ENCODE assay signal across 7 cellular contexts in the genomic region with DNA sequence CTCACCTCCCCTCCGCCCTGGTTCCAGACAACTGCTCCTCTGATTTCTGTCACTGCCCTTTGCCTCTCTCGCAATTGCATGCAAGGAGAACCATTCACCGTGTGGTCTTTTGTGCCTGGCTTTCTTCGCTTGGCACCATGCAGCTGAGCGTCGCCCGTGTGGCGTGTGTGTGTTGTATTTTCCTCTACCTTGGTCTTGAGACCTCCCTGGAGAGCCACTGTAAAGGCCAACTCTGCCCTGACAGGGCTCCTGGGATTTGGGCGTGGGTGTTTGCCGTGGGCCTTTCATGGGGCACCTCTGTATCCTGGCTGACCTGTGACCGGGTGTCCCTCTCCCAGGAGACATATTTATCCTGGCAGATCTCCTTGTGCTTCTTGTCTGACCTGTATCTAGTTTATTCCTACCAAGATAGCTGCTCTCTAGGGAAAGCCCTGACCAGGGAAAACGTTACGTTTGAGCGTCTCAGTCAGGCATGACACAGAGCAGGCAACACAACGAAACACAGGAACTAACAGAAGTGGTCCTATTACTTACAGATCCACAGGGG. TPM values are rescaled to one million over a fixed set of nuclear protein-coding genes. Genes with fewer than 3 reads are reported as not detected.
DNase-seq lines count a peak whose midpoint lies in the region; ATAC-seq, FAIRE-seq and TF ChIP-seq lines count a peak whose summit lies in the region.

No MANE protein-coding gene starts in this region.

- no peak for DNase-seq in CD4-positive, CD25-positive, alpha-beta regulatory T cell
- DNase-seq in GM12891 (ENCODE audit: insufficient read length, low spot score) (no peak), naive B cell (no peak), activated gamma-delta T cell treated with Interleukin-2 at 50 U/mL for 16 hours (no peak), NCI-H2029 (lab: John Stamatoyannopoulos, UW) (no peak)
- DNase-seq in activated T-helper 2 cell treated with anti-CD3 and anti-CD28 coated beads, Interferon-gamma antibody, Interleukin-2, Interleukin-4, amounts not matched to agents 10 μg/mL and 5 μg/mL and 100 μg/mL, durations not matched to agents 14 hours and 24 hours and 36 hours (ENCODE audit: low spot score) = no peak

- no peak for FAIRE-seq in GM12891 (lab: Jason Lieb, UNC)

- H3K4me1 Mint-ChIP-seq in CD4-positive, CD25-positive, alpha-beta regulatory T cell = peaks cover 0 to 18% (median 3%) of the 10 kb centered on the region in 4 donors
- H3K4me1 Mint-ChIP-seq in activated T-helper 2 cell treated with anti-CD3 and anti-CD28 coated beads, Interferon-gamma antibody, Interleukin-2, Interleukin-4, amounts not matched to agents 10 μg/mL and 5 μg/mL and 100 μg/mL, durations not matched to agents 14 hours and 24 hours and 36 hours (ENCODE audit: low read depth) = peaks cover 11% of the 10 kb centered on the region
- peaks cover 6 to 25% (median 24%) of the 10 kb centered on the region in 3 donors for H3K4me1 Mint-ChIP-seq in naive B cell

- H3K27me3 ChIP-seq in CD4-positive, CD25-positive, alpha-beta regulatory T cell (ENCODE audit: control insufficient read depth, insufficient read depth, low read length) = peaks cover 3% of the 10 kb centered on the region

- peak overlapping the region in 1 of 3 donors; percentile 20 for H3K27ac Mint-ChIP-seq in CD4-positive, CD25-positive, alpha-beta regulatory T cell
- H3K27ac Mint-ChIP-seq in activated T-helper 2 cell treated with anti-CD3 and anti-CD28 coated beads, Interferon-gamma antibody, Interleukin-2, Interleukin-4, amounts not matched to agents 10 μg/mL and 5 μg/mL and 100 μg/mL, durations not matched to agents 14 hours and 24 hours and 36 hours = peak overlapping the region; percentile 74
- H3K27ac Mint-ChIP-seq in naive B cell = peak overlapping the region in 4 of 6 donors; percentile 51 to 81 (median 62)

- H3K36me3 ChIP-seq in CD4-positive, CD25-positive, alpha-beta regulatory T cell (ENCODE audit: control insufficient read depth, insufficient read depth, low read length) = no peaks in the 10 kb centered on the region

- peaks cover 16% of the 10 kb centered on the region for H3K27me3 Mint-ChIP-seq in CD4-positive, CD25-positive, alpha-beta regulatory T cell
- peaks cover 6% of the 10 kb centered on the region for H3K27me3 Mint-ChIP-seq in activated T-helper 2 cell treated with anti-CD3 and anti-CD28 coated beads, Interferon-gamma antibody, Interleukin-2, Interleukin-4, amounts not matched to agents 10 μg/mL and 5 μg/mL and 100 μg/mL, durations not matched to agents 14 hours and 24 hours and 36 hours (ENCODE audit: low read depth)
- H3K27me3 Mint-ChIP-seq in naive B cell = peaks cover 0 to 16% (median 8%) of the 10 kb centered on the region in 3 donors

- H3K4me3 Mint-ChIP-seq in CD4-positive, CD25-positive, alpha-beta regulatory T cell = peak overlapping the region; percentile 83 to 96 (median 87)
- peak overlapping the region; percentile 80 for H3K4me3 Mint-ChIP-seq in activated T-helper 2 cell treated with anti-CD3 and anti-CD28 coated beads, Interferon-gamma antibody, Interleukin-2, Interleukin-4, amounts not matched to agents 10 μg/mL and 5 μg/mL and 100 μg/mL, durations not matched to agents 14 hours and 24 hours and 36 hours (ENCODE audit: low read depth)
- H3K4me3 Mint-ChIP-seq in naive B cell = peak overlapping the region; percentile 81 to 92 (median 82)

- no peak overlapping the region for H3K27ac ChIP-seq in CD4-positive, CD25-positive, alpha-beta regulatory T cell (ENCODE audit: insufficient read depth, low read length, poor library complexity, severe bottlenecking)

- no peak for ATAC-seq in CD4-positive, CD25-positive, alpha-beta regulatory T cell (ENCODE audit: low read depth in 2 of 2)
- ATAC-seq in naive B cell (ENCODE audit: low read depth in 2 of 2) (no peak), GM21381 (IDR thresholded peaks at IDR 0.05; ENCODE audit: unreplicated experiment) (no peak)

- no peaks in the 10 kb centered on the region for H3K9me3 ChIP-seq in CD4-positive, CD25-positive, alpha-beta regulatory T cell (ENCODE audit: control insufficient read depth in 2 of 2, low read length in 2 of 2)

- H3K36me3 Mint-ChIP-seq in CD4-positive, CD25-positive, alpha-beta regulatory T cell = no peaks in the 10 kb centered on the region
- peaks cover 21% of the 10 kb centered on the region for H3K36me3 Mint-ChIP-seq in activated T-helper 2 cell treated with anti-CD3 and anti-CD28 coated beads, Interferon-gamma antibody, Interleukin-2, Interleukin-4, amounts not matched to agents 10 μg/mL and 5 μg/mL and 100 μg/mL, durations not matched to agents 14 hours and 24 hours and 36 hours (ENCODE audit: low read depth)
- no peaks in the 10 kb centered on the region for H3K36me3 Mint-ChIP-seq in naive B cell

- H3K4me1 ChIP-seq in CD4-positive, CD25-positive, alpha-beta regulatory T cell (ENCODE audit: control insufficient read depth, insufficient read depth, low read length, poor library complexity, severe bottlenecking) = peaks cover 11% of the 10 kb centered on the region

- H3K4me3 ChIP-seq in CD4-positive, CD25-positive, alpha-beta regulatory T cell (ENCODE audit: low read depth, low read length) = no peak overlapping the region

- intact Hi-C loops in activated T-helper 2 cell treated with anti-CD3 and anti-CD28 coated beads, Interferon-gamma antibody, Interleukin-2, Interleukin-4, amounts not matched to agents 10 μg/mL and 5 μg/mL and 100 μg/mL, durations not matched to agents 14 hours and 24 hours and 36 hours (cut with micrococcal nuclease) = no loop called here

- no peaks in the 10 kb centered on the region for H3K9me3 Mint-ChIP-seq in CD4-positive, CD25-positive, alpha-beta regulatory T cell
- peaks cover 5% of the 10 kb centered on the region for H3K9me3 Mint-ChIP-seq in activated T-helper 2 cell treated with anti-CD3 and anti-CD28 coated beads, Interferon-gamma antibody, Interleukin-2, Interleukin-4, amounts not matched to agents 10 μg/mL and 5 μg/mL and 100 μg/mL, durations not matched to agents 14 hours and 24 hours and 36 hours
- no peaks in the 10 kb centered on the region for H3K9me3 Mint-ChIP-seq in naive B cell

- TF ChIP-seq POLR2A in GM12891 (IDR thresholded peaks at IDR 0.05; ENCODE audit: low read depth, low read length) = no peak

TF ChIP-seq in GM12891, 5 proteins besides CTCF, POLR2A, EP300 and RAD21:
- TF ChIP-seq POU2F2 (IDR thresholded peaks at IDR 0.05; ENCODE audit: low read depth, low read length) (0 out of 2 replicates have a peak, but pooled peaks have one; percentile 12), TAF1 (IDR thresholded peaks at IDR 0.05; ENCODE audit: low read depth, low read length) (no peak)

RNA-seq across cellular contexts. Expression of a gene that starts 2.0 kb away (rescaled TPM):
- total RNA-seq in CD4-positive, CD25-positive, alpha-beta regulatory T cell = 0.47 TPM
- polyA plus RNA-seq in CD4-positive, CD25-positive, alpha-beta regulatory T cell = under 1 TPM in 3 of 4 donors, not detected in 1; 0.34 to 0.47 (median 0.37) TPM
- polyA plus RNA-seq in GM12891 (2012; ENCODE audit: low read depth, missing spikeins) = 2.5 TPM
- 2.1 and 2.4 TPM in 2 replicates for total RNA-seq in activated T-helper 2 cell treated with anti-CD3 and anti-CD28 coated beads, Interferon-gamma antibody, Interleukin-2, Interleukin-4, amounts not matched to agents 10 μg/mL and 5 μg/mL and 100 μg/mL, durations not matched to agents 14 hours and 24 hours and 36 hours
- polyA plus RNA-seq in naive B cell (ENCODE audit: low read depth in 6 of 6) = 1 to 10 TPM in 3 of 6 donors, under 1 TPM in 2, not detected in 1; 0.45 to 2.6 (median 1.1) TPM

RNA-seq across cellular contexts. Expression of a gene that starts 28.3 kb away (rescaled TPM):
- total RNA-seq in CD4-positive, CD25-positive, alpha-beta regulatory T cell = 46.0 TPM
- polyA plus RNA-seq in CD4-positive, CD25-positive, alpha-beta regulatory T cell = 10 to 100 TPM; 56.7 to 78.0 (median 69.6) TPM
- 83.3 TPM for polyA plus RNA-seq in GM12891 (2012; ENCODE audit: low read depth, missing spikeins)
- 82.2 and 83.9 TPM in 2 replicates for total RNA-seq in activated T-helper 2 cell treated with anti-CD3 and anti-CD28 coated beads, Interferon-gamma antibody, Interleukin-2, Interleukin-4, amounts not matched to agents 10 μg/mL and 5 μg/mL and 100 μg/mL, durations not matched to agents 14 hours and 24 hours and 36 hours
- 10 to 100 TPM; 35.9 to 75.6 (median 62.9) TPM for polyA plus RNA-seq in naive B cell (ENCODE audit: low read depth in 6 of 6)

RNA-seq across cellular contexts. Expression of a gene that starts 59.0 kb away (rescaled TPM):
- total RNA-seq in CD4-positive, CD25-positive, alpha-beta regulatory T cell = 1.4 TPM
- polyA plus RNA-seq in CD4-positive, CD25-positive, alpha-beta regulatory T cell = under 1 TPM; 0.10 to 0.84 (median 0.35) TPM
- 17.5 TPM for polyA plus RNA-seq in GM12891 (2012; ENCODE audit: low read depth, missing spikeins)
- 7.2 and 7.6 TPM in 2 replicates for total RNA-seq in activated T-helper 2 cell treated with anti-CD3 and anti-CD28 coated beads, Interferon-gamma antibody, Interleukin-2, Interleukin-4, amounts not matched to agents 10 μg/mL and 5 μg/mL and 100 μg/mL, durations not matched to agents 14 hours and 24 hours and 36 hours
- under 1 TPM in 1 of 6 donors, not detected in 5; 0.61 TPM for polyA plus RNA-seq in naive B cell (ENCODE audit: low read depth in 6 of 6)
